ENCODE assay signal across 29 cellular contexts in the genomic region with DNA sequence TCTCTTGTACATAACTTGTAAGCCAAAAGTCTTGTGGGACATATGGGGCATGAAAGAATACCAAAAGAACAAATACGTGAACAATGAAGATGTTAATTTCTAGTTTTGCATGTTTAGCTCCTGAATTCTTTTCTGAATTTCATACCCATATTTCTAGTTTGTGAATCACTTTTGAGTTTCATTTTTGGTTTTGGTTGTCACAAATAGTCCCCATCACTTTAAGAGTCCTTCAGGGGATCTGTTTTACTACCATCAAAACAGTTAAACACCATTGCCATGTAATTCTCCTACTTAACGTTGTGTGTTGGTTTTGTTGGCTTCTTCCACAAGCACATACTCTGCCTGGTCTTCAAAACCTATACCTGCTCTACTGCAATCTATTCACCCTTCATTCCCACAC. TPM values are rescaled to one million over a fixed set of nuclear protein-coding genes. Genes with fewer than 3 reads are reported as not detected.
DNase-seq lines count a peak whose midpoint lies in the region; ATAC-seq and TF ChIP-seq lines count a peak whose summit lies in the region.
"Had no signal": no experiment of that assay in that cellular context is flagged by ENCODE, and none has a peak within 500 bp of the region (broad histone marks: within the 10 kb centered on the region; RNA-seq: fewer than 3 reads in every experiment).

No MANE protein-coding gene starts in this region.

- no peak overlapping the region for H2BK12ac ChIP-seq in mesenchymal stem cell (ENCODE audit: low read length in 2 of 2)

- H4K91ac ChIP-seq in mesenchymal stem cell (ENCODE audit: low read length): no peak overlapping the region

- no peak overlapping the region for H3K18ac ChIP-seq in mesenchymal stem cell (ENCODE audit: low read depth in 1 of 2, low read length in 2 of 2)

- H2BK5ac ChIP-seq in mesenchymal stem cell (ENCODE audit: low read depth, low read length, poor library complexity, severe bottlenecking): no peak overlapping the region

- no peak for TF ChIP-seq CTCF in mesothelial cell of epicardium (IDR thresholded peaks at IDR 0.05; ENCODE audit: unreplicated experiment)

- no peaks in the 10 kb centered on the region for H3K27me3 Mint-ChIP-seq in mesothelial cell of epicardium (ENCODE audit: low read depth)

- H3K4ac ChIP-seq in mesenchymal stem cell (ENCODE audit: low read depth in 1 of 2, low read length in 2 of 2): no peak overlapping the region

- no peaks in the 10 kb centered on the region for H3K4me1 ChIP-seq in mesenchymal stem cell (ENCODE audit: control insufficient read depth, insufficient read depth, low read depth, low read length)
- H3K4me1 ChIP-seq: upper lobe of right lung had no signal

- H3K4me3 ChIP-seq in mesenchymal stem cell (ENCODE audit: insufficient read depth in 1 of 2, low read depth in 1 of 2, low read length in 2 of 2): no peak overlapping the region
- H3K4me3 ChIP-seq: ascending aorta, MG63, skin epidermis, upper lobe of right lung had no signal

- peaks cover 54% of the 10 kb centered on the region for H3K36me3 Mint-ChIP-seq in mesothelial cell of epicardium
- H3K36me3 Mint-ChIP-seq: activated CD4-positive, alpha-beta memory T cell treated with anti-CD3 and anti-CD28 coated beads for 36 hours; activated naive CD8-positive, alpha-beta T cell treated with anti-CD3 and anti-CD28 coated beads for 36 hours; naive thymus-derived CD8-positive, alpha-beta T cell had no signal

- peaks cover 2% of the 10 kb centered on the region for H3K4me1 Mint-ChIP-seq in mesothelial cell of epicardium
- H3K4me1 Mint-ChIP-seq: activated naive CD8-positive, alpha-beta T cell treated with anti-CD3 and anti-CD28 coated beads for 36 hours had no signal

- H3K79me1 ChIP-seq in mesenchymal stem cell (replicated peaks; ENCODE audit: low read length, poor library complexity, severe bottlenecking): peaks cover 10% of the 10 kb centered on the region

- H2BK120ac ChIP-seq in mesenchymal stem cell (ENCODE audit: low read depth, low read length): no peak overlapping the region

- H3K27me3 ChIP-seq in mesenchymal stem cell (ENCODE audit: control insufficient read depth in 1 of 2, insufficient read depth in 1 of 2, low read length in 2 of 2): no peaks in the 10 kb centered on the region
- H3K27me3 ChIP-seq: ascending aorta, MG63, upper lobe of right lung had no signal

- peak overlapping the region; percentile 1 for H3K27ac Mint-ChIP-seq in mesothelial cell of epicardium
- H3K27ac Mint-ChIP-seq: activated CD4-positive, alpha-beta memory T cell treated with anti-CD3 and anti-CD28 coated beads for 36 hours; activated naive CD8-positive, alpha-beta T cell treated with anti-CD3 and anti-CD28 coated beads for 36 hours; naive thymus-derived CD8-positive, alpha-beta T cell had no signal

- no peak overlapping the region for H3K27ac ChIP-seq in mesenchymal stem cell (ENCODE audit: low read length, poor library complexity, severe bottlenecking)
- H3K27ac ChIP-seq: skin epidermis, upper lobe of right lung had no signal

- no peak for DNase-seq in mesothelial cell of epicardium (ENCODE audit: low spot score in 2 of 2, unreplicated experiment in 2 of 2)
- DNase-seq in activated T-cell treated with anti-CD3 and anti-CD28 coated beads, Interleukin-2, amount 50 U/mL, for 1 hour: no peak
- DNase-seq in mesenchymal stem cell: no peak
- DNase-seq: ACHN; activated CD4-positive, alpha-beta memory T cell treated with anti-CD3 and anti-CD28 coated beads for 36 hours; activated effector memory CD4-positive, alpha-beta T cell treated with Interleukin-2 at 50 U/mL for 16 hours; activated naive CD8-positive, alpha-beta T cell treated with anti-CD3 and anti-CD28 coated beads for 36 hours; Caco-2; caudate nucleus; dermis blood vessel endothelial cell; GOT3; islet precursor cell; KBM-7; left ventricle myocardium superior; MG63; midbrain; naive thymus-derived CD8-positive, alpha-beta T cell; NCI-H1436; NCI-H510A; SHP77 treated with DMSO at 0.1 percent for 48 hours; stimulated activated CD4-positive, alpha-beta T cell treated with anti-CD3 and anti-CD28 coated beads, Interleukin-2, amount 100 ng/mL, for 24 hours; SW 1271; upper lobe of right lung had no signal

- WGBS in mesenchymal stem cell: 95% methylated on average over 1 of the region's 2 CpGs

- no peak overlapping the region for H3K23ac ChIP-seq in mesenchymal stem cell (ENCODE audit: low read length in 2 of 2)

- H3K14ac ChIP-seq in mesenchymal stem cell (ENCODE audit: low read length in 2 of 2): no peak overlapping the region

- ATAC-seq in GM18517 (IDR thresholded peaks at IDR 0.05; ENCODE audit: unreplicated experiment) (peak; percentile 82), GM21381 (IDR thresholded peaks at IDR 0.05; ENCODE audit: unreplicated experiment) (peak; percentile 64), HG02973 (IDR thresholded peaks at IDR 0.05; ENCODE audit: unreplicated experiment) (peak; percentile 50), GM21825 (IDR thresholded peaks at IDR 0.05; ENCODE audit: unreplicated experiment) (no peak)
- ATAC-seq: left ventricle myocardium superior; naive thymus-derived CD8-positive, alpha-beta T cell; upper lobe of right lung had no signal

- H3K9me3 ChIP-seq in mesenchymal stem cell (ENCODE audit: control insufficient read depth, low read length): no peaks in the 10 kb centered on the region
- H3K9me3 ChIP-seq: ascending aorta, Caco-2, MG63, upper lobe of right lung had no signal

- no peak overlapping the region for H2BK15ac ChIP-seq in mesenchymal stem cell (ENCODE audit: low read depth, poor library complexity, severe bottlenecking)

- no peak overlapping the region for H4K8ac ChIP-seq in mesenchymal stem cell (ENCODE audit: low read length)

- H3K9me3 Mint-ChIP-seq in mesothelial cell of epicardium: peaks cover 16% of the 10 kb centered on the region
- H3K9me3 Mint-ChIP-seq: activated CD4-positive, alpha-beta memory T cell treated with anti-CD3 and anti-CD28 coated beads for 36 hours; activated naive CD8-positive, alpha-beta T cell treated with anti-CD3 and anti-CD28 coated beads for 36 hours had no signal

- H3K9ac ChIP-seq in mesenchymal stem cell (ENCODE audit: low read length): no peak overlapping the region

- H2AK5ac ChIP-seq in mesenchymal stem cell (ENCODE audit: low read length, severe bottlenecking): no peak overlapping the region

- H3K4me2 ChIP-seq in mesenchymal stem cell (ENCODE audit: low read length, poor library complexity, severe bottlenecking): no peak overlapping the region

- H3K36me3 ChIP-seq in mesenchymal stem cell (ENCODE audit: control insufficient read depth in 1 of 2, insufficient read depth in 2 of 2, low read depth in 1 of 2, low read length in 2 of 2): peaks cover 11 to 97% of the 10 kb centered on the region in 2 experiments
- H3K36me3 ChIP-seq: MG63, upper lobe of right lung had no signal

- H2AFZ ChIP-seq in mesenchymal stem cell (ENCODE audit: low read depth, low read length): no peak overlapping the region

- no peak overlapping the region for H3K4me3 Mint-ChIP-seq in mesothelial cell of epicardium
- H3K4me3 Mint-ChIP-seq: activated CD4-positive, alpha-beta memory T cell treated with anti-CD3 and anti-CD28 coated beads for 36 hours; activated naive CD8-positive, alpha-beta T cell treated with anti-CD3 and anti-CD28 coated beads for 36 hours; naive thymus-derived CD8-positive, alpha-beta T cell had no signal

RNA-seq across cellular contexts. Expression of gene VCAN, which starts 27.0 kb away (rescaled TPM):
- 633 to 678 TPM (median 634 TPM) in 3 replicates for total RNA-seq in mesothelial cell of epicardium
- 102 TPM for polyA plus RNA-seq in mesenchymal stem cell (2013, experiment 1 of 2)
- 96.6 TPM for polyA plus RNA-seq in mesenchymal stem cell (2013, experiment 2 of 2)
- total RNA-seq: activated naive CD8-positive, alpha-beta T cell treated with anti-CD3 and anti-CD28 coated beads for 36 hours had no signal
